25 cellular contexts compared by ENCODE assay signal in the genomic region with DNA sequence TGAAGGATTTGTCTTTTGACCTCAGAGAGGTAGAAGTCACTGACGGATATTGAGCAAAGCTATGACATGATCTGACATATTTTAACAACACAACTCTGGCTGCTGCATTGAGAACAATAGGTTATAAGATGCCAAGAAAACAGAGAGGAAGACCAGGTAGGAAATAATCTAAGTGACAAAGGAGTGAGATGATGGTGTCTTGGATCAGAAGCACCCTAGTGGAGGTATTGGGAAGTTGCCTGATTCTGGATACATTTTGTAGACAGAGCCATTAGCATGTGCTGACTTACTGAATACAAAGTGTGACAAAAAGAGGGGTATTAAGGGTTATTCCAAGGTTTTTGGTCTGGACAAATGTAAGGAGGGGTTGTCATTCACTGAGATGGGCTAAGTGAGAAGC.
A peak's percentile ranks its signal among the peaks of the same experiment; 100 is the strongest.
DNase-seq lines count a peak whose midpoint lies in the region; ATAC-seq and TF ChIP-seq lines count a peak whose summit lies in the region.
"Had no signal": no experiment of that assay in that cellular context is flagged by ENCODE, and none has a peak within 500 bp of the region (broad histone marks: within the 10 kb centered on the region; RNA-seq: fewer than 3 reads in every experiment).

No MANE protein-coding gene starts in this region.

- no peak overlapping the region for H3K4me3 Mint-ChIP-seq in endodermal cell
- no peak overlapping the region for H3K4me3 Mint-ChIP-seq in progenitor cell of endocrine pancreas (ENCODE audit: low read depth)
- no peak overlapping the region for H3K4me3 Mint-ChIP-seq in activated T-cell treated with anti-CD3 and anti-CD28 coated beads, Interleukin-2, amount 50 U/mL, for 72 hours
- H3K4me3 Mint-ChIP-seq: activated naive CD8-positive, alpha-beta T cell treated with anti-CD3 and anti-CD28 coated beads, Interleukin-2, amount 50 U/mL, for 24 hours had no signal

- H3K27ac Mint-ChIP-seq in endodermal cell (no peak overlapping the region), progenitor cell of endocrine pancreas (no peak overlapping the region)
- no peak overlapping the region for H3K27ac Mint-ChIP-seq in activated T-cell treated with anti-CD3 and anti-CD28 coated beads, Interleukin-2, amount 50 U/mL, for 72 hours
- H3K27ac Mint-ChIP-seq: activated naive CD8-positive, alpha-beta T cell treated with anti-CD3 and anti-CD28 coated beads, Interleukin-2, amount 50 U/mL, for 24 hours had no signal

- TF ChIP-seq CTCF in endodermal cell (conservative IDR thresholded peaks at IDR 0.05) (peak; percentile 78), progenitor cell of endocrine pancreas (IDR thresholded peaks at IDR 0.05; ENCODE audit: unreplicated experiment) (peak; percentile 39)

- DNase-seq in DMS53 (lab: John Stamatoyannopoulos, UW) = peak; percentile 58
- no peak for DNase-seq in DMS53 treated with DMSO at 0.1 percent for 48 hours (lab: John Stamatoyannopoulos, UW; ENCODE audit: unreplicated experiment)
- peak; percentile 6 to 10 for DNase-seq in Kasumi-1 (lab: John Stamatoyannopoulos, UW)
- no peak for DNase-seq in endodermal cell
- no peak for DNase-seq in progenitor cell of endocrine pancreas (ENCODE audit: low spot score, unreplicated experiment)
- no peak for DNase-seq in activated T-cell treated with anti-CD3 and anti-CD28 coated beads for 4 hours
- no peak for DNase-seq in activated T-cell treated with anti-CD3 and anti-CD28 coated beads, Interleukin-2, amount 50 U/mL, for 72 hours
- DNase-seq: activated CD8-positive, alpha-beta memory T cell treated with anti-CD3 and anti-CD28 coated beads for 24 hours; activated naive CD8-positive, alpha-beta T cell treated with anti-CD3 and anti-CD28 coated beads, Interleukin-2, amount 50 U/mL, for 24 hours; brain microvascular endothelial cell; KG1; mucosa of descending colon; NCI-H1092; NCI-H2081 treated with DMSO at 0.1 percent for 48 hours; NCI-H524 treated with DMSO at 0.1 percent for 48 hours; small intestine; stimulated activated CD4-positive, alpha-beta T cell treated with anti-CD3 and anti-CD28 coated beads, Interleukin-4, amount 100 ng/mL, for 24 hours; stomach; upper lobe of left lung had no signal

- H3K27me3 ChIP-seq in endodermal cell (ENCODE audit: control insufficient read depth, insufficient read depth, low read length, poor library complexity, severe bottlenecking) = no peaks in the 10 kb centered on the region
- H3K27me3 ChIP-seq: BLaER1 treated with 17β-estradiol and CSF1 and Interleukin-3, amounts not matched to agents 10 nM and 100 nM; brain microvascular endothelial cell; stomach; upper lobe of left lung had no signal

- H3K9me3 ChIP-seq in endodermal cell (ENCODE audit: control insufficient read depth, low read length) = no peaks in the 10 kb centered on the region
- H3K9me3 ChIP-seq: BLaER1 treated with 17β-estradiol and CSF1 and Interleukin-3, amounts not matched to agents 10 nM and 100 nM; mucosa of descending colon had no signal

- H3K36me3 Mint-ChIP-seq in endodermal cell (ENCODE audit: low read depth) (no peaks in the 10 kb centered on the region), progenitor cell of endocrine pancreas (ENCODE audit: insufficient read depth) (no peaks in the 10 kb centered on the region)
- H3K36me3 Mint-ChIP-seq in activated T-cell treated with anti-CD3 and anti-CD28 coated beads, Interleukin-2, amount 50 U/mL, for 72 hours (ENCODE audit: insufficient read depth in 2 of 2) = peaks cover 0 to 2% of the 10 kb centered on the region in 2 donors

- H3K4me1 ChIP-seq in endodermal cell (ENCODE audit: control insufficient read depth, insufficient read depth, low read length) = no peaks in the 10 kb centered on the region
- H3K4me1 ChIP-seq: BLaER1 treated with 17β-estradiol and CSF1 and Interleukin-3, amounts not matched to agents 10 nM and 100 nM; stomach; upper lobe of left lung had no signal

- H3K4me1 Mint-ChIP-seq in endodermal cell (no peaks in the 10 kb centered on the region), progenitor cell of endocrine pancreas (ENCODE audit: low read depth) (peaks cover 9% of the 10 kb centered on the region)
- no peaks in the 10 kb centered on the region for H3K4me1 Mint-ChIP-seq in activated T-cell treated with anti-CD3 and anti-CD28 coated beads, Interleukin-2, amount 50 U/mL, for 72 hours (ENCODE audit: low read depth)
- H3K4me1 Mint-ChIP-seq: activated naive CD8-positive, alpha-beta T cell treated with anti-CD3 and anti-CD28 coated beads, Interleukin-2, amount 50 U/mL, for 24 hours had no signal

- H3K36me3 ChIP-seq in endodermal cell (ENCODE audit: control insufficient read depth, insufficient read depth, low read length) = no peaks in the 10 kb centered on the region
- H3K36me3 ChIP-seq: BLaER1 treated with 17β-estradiol and CSF1 and Interleukin-3, amounts not matched to agents 10 nM and 100 nM; brain microvascular endothelial cell; stomach; upper lobe of left lung had no signal

- no peaks in the 10 kb centered on the region for H3K9me3 Mint-ChIP-seq in endodermal cell
- no peaks in the 10 kb centered on the region for H3K9me3 Mint-ChIP-seq in progenitor cell of endocrine pancreas (ENCODE audit: low read depth)
- H3K9me3 Mint-ChIP-seq in activated T-cell treated with anti-CD3 and anti-CD28 coated beads, Interleukin-2, amount 50 U/mL, for 72 hours = peaks cover 5 to 14% of the 10 kb centered on the region in 2 donors

- H3K27ac ChIP-seq in endodermal cell (ENCODE audit: low read depth, low read length) = no peak overlapping the region
- H3K27ac ChIP-seq: BLaER1 treated with 17β-estradiol and CSF1 and Interleukin-3, amounts not matched to agents 10 nM and 100 nM; brain microvascular endothelial cell; coronary artery; SK-N-MC; stomach; upper lobe of left lung had no signal

- no peak overlapping the region for H3K4me3 ChIP-seq in endodermal cell (ENCODE audit: low read length)
- H3K4me3 ChIP-seq: BLaER1 treated with 17β-estradiol and CSF1 and Interleukin-3, amounts not matched to agents 10 nM and 100 nM; coronary artery; mucosa of descending colon; SK-N-MC; stomach; upper lobe of left lung had no signal

- no peak overlapping the region for H3K9ac ChIP-seq in endodermal cell (ENCODE audit: extremely low read depth, low read length, poor library complexity, severe bottlenecking)
- H3K9ac ChIP-seq: BLaER1 treated with 17β-estradiol and CSF1 and Interleukin-3, amounts not matched to agents 10 nM and 100 nM had no signal

- WGBS in endodermal cell (ENCODE audit: insufficient coverage in 1 of 2, insufficient read length in 1 of 2), 2 experiments = 100% methylated on average over 1 of the region's 1 CpG; no CpG with 5 or more reads in 1 of the 2 experiments

- no peak for ATAC-seq in activated T-cell treated with anti-CD3 and anti-CD28 coated beads, Interleukin-2, amount 50 U/mL, for 72 hours (replicated peaks in 1 of 2)
- no peak for ATAC-seq in HG02623 (IDR thresholded peaks at IDR 0.05; ENCODE audit: unreplicated experiment)
- ATAC-seq: activated CD4-positive, CD25-positive, alpha-beta regulatory T cell treated with anti-CD3 and anti-CD28 coated beads, Interleukin-2, amount 50 U/mL, for 24 hours; activated naive CD8-positive, alpha-beta T cell treated with anti-CD3 and anti-CD28 coated beads, Interleukin-2, amount 50 U/mL, for 24 hours; mucosa of descending colon; Panc1 had no signal

- H3K27me3 Mint-ChIP-seq in endodermal cell (ENCODE audit: insufficient read depth) (no peaks in the 10 kb centered on the region), progenitor cell of endocrine pancreas (no peaks in the 10 kb centered on the region)
- no peaks in the 10 kb centered on the region for H3K27me3 Mint-ChIP-seq in activated T-cell treated with anti-CD3 and anti-CD28 coated beads, Interleukin-2, amount 50 U/mL, for 72 hours (ENCODE audit: low read depth)
- H3K27me3 Mint-ChIP-seq: activated naive CD8-positive, alpha-beta T cell treated with anti-CD3 and anti-CD28 coated beads, Interleukin-2, amount 50 U/mL, for 24 hours had no signal

Comparison
In these comparisons a context has a peak if more than half of its experiments do, and no peak if none do; other contexts are left out.
1. DNase-seq: peak in DMS53 (single experiment) and Kasumi-1 (2 of 2); none in DMS53 treated with DMSO at 0.1 percent for 48 hours (single experiment), endodermal cell (single experiment), progenitor cell of endocrine pancreas (single experiment), activated T-cell treated with anti-CD3 and anti-CD28 coated beads for 4 hours (single experiment) and activated T-cell treated with anti-CD3 and anti-CD28 coated beads, Interleukin-2, amount 50 U/mL, for 72 hours (0 of 2).